ENCODE assay signal across 8 cellular contexts in the genomic region with DNA sequence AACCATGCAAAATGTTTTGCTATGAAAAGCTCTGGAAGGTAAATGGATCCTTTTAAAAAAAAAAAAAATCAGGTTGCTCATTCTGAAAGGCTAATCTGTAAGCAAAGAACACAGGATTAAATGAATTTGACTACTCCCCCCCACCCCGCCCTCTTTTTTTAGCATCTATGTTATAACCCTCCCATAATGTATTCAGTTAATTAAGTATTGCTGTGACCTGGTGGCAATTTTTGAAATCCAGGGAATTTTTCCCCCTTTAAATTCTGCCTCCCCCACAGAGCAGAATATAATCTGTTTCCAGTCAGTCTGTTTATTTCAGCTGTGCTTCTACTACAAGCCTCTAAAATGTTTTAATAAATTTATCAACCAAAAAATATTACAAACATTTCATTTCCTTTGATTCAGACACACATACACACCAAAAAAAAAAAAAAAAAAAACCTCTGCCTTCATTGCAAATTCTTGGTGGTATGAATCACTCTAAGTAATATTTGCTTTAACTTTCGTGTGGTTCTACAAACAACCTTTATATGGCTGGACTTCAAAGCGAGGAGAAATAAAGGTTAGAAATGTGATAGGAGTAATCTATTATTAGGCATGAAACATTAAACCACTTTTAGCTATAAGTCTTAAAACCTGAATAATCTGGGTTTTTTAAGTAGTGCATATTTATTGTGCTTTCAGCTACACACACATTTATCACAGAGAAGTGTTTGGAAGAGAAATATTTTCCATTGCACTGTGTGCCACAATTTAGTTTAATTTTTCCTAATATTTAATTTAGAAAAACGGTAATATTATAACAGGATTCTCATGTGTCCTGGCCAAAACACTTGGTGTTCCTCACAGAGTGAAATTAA.
A peak's percentile ranks its signal among the peaks of the same experiment; 100 is the strongest.
DNase-seq lines count a peak whose midpoint lies in the region; ATAC-seq and TF ChIP-seq lines count a peak whose summit lies in the region.

No MANE protein-coding gene starts in this region.

- no peaks in the 10 kb centered on the region for H3K36me3 ChIP-seq in left lung
- H3K36me3 ChIP-seq in uterus = no peaks in the 10 kb centered on the region

- H3K27me3 Mint-ChIP-seq in activated naive CD8-positive, alpha-beta T cell = no peaks in the 10 kb centered on the region
- H3K27me3 Mint-ChIP-seq in activated naive CD8-positive, alpha-beta T cell treated with anti-CD3 and anti-CD28 coated beads for 36 hours = no peaks in the 10 kb centered on the region

- H3K27me3 ChIP-seq in left lung (no peaks in the 10 kb centered on the region), uterus (no peaks in the 10 kb centered on the region)

- no peak for DNase-seq in activated naive CD8-positive, alpha-beta T cell treated with anti-CD3 and anti-CD28 coated beads for 36 hours
- DNase-seq in astrocyte of the spinal cord (ENCODE audit: low read depth, low spot score) (peak; percentile 93), left lung (no peak), uterus (no peak), NCI-H146 (lab: John Stamatoyannopoulos, UW) (no peak), NCI-H1417 treated with DMSO at 0.1 percent for 48 hours (lab: John Stamatoyannopoulos, UW) (no peak), activated T-cell treated with anti-CD3 and anti-CD28 coated beads for 4 hours (no peak)

- no peaks in the 10 kb centered on the region for H3K9me3 Mint-ChIP-seq in activated naive CD8-positive, alpha-beta T cell (ENCODE audit: low read depth)
- H3K9me3 Mint-ChIP-seq in activated naive CD8-positive, alpha-beta T cell treated with anti-CD3 and anti-CD28 coated beads for 36 hours = no peaks in the 10 kb centered on the region

- H3K27ac ChIP-seq in left lung = peak overlapping the region; percentile 54 to 79
- peak overlapping the region; percentile 77 to 83 for H3K27ac ChIP-seq in uterus

- no peak overlapping the region for H3K27ac Mint-ChIP-seq in activated naive CD8-positive, alpha-beta T cell
- H3K27ac Mint-ChIP-seq in activated naive CD8-positive, alpha-beta T cell treated with anti-CD3 and anti-CD28 coated beads for 36 hours = no peak overlapping the region

- no peaks in the 10 kb centered on the region for H3K36me3 Mint-ChIP-seq in activated naive CD8-positive, alpha-beta T cell
- no peaks in the 10 kb centered on the region for H3K36me3 Mint-ChIP-seq in activated naive CD8-positive, alpha-beta T cell treated with anti-CD3 and anti-CD28 coated beads for 36 hours

- H3K4me3 ChIP-seq in astrocyte of the spinal cord (ENCODE audit: low read depth, low read length) (no peak overlapping the region), left lung (no peak overlapping the region), uterus (no peak overlapping the region)

- H3K4me3 Mint-ChIP-seq in activated naive CD8-positive, alpha-beta T cell = peak overlapping the region; percentile 20
- no peak overlapping the region for H3K4me3 Mint-ChIP-seq in activated naive CD8-positive, alpha-beta T cell treated with anti-CD3 and anti-CD28 coated beads for 36 hours

- intact Hi-C loops in left lung (cut with DNase I) = no loop called here
- intact Hi-C loops in uterus (cut with DNase I; ENCODE audit: low total_unique reads) = no loop called here

- TF ChIP-seq CTCF in astrocyte of the spinal cord (IDR thresholded peaks at IDR 0.05; ENCODE audit: low read depth, low read length) (no peak), left lung (IDR thresholded peaks at IDR 0.05) (no peak), uterus (IDR thresholded peaks at IDR 0.05) (no peak)

- peaks cover 17% of the 10 kb centered on the region for H3K4me1 Mint-ChIP-seq in activated naive CD8-positive, alpha-beta T cell (ENCODE audit: low read depth)
- peaks cover 12% of the 10 kb centered on the region for H3K4me1 Mint-ChIP-seq in activated naive CD8-positive, alpha-beta T cell treated with anti-CD3 and anti-CD28 coated beads for 36 hours

- TF ChIP-seq POLR2A in uterus (IDR thresholded peaks at IDR 0.05) = no peak

- H3K9me3 ChIP-seq in left lung = no peaks in the 10 kb centered on the region
- no peaks in the 10 kb centered on the region for H3K9me3 ChIP-seq in uterus

- peak; percentile 69 for ATAC-seq in left lung

- in situ Hi-C loops in astrocyte of the spinal cord (cut with HindIII; ENCODE audit: low sequenced_read_pairs) = no loop called here

- H3K4me1 ChIP-seq in left lung = peaks cover 22 to 25% of the 10 kb centered on the region in 2 donors
- H3K4me1 ChIP-seq in uterus = peaks cover 6 to 9% of the 10 kb centered on the region in 2 donors
